1 cellular context compared by ENCODE assay signal in genomic region chr10:86711957-86712708, GRCh38.
TF ChIP-seq lines count a peak whose summit lies in the region.

No MANE protein-coding gene starts in this region.

TF ChIP-seq in K562, 482 proteins besides CTCF, POLR2A, EP300 and RAD21 (continued from another document):
- TF ChIP-seq RAD51 (IDR thresholded peaks at IDR 0.05; ENCODE audit: borderline replicate concordance, low read depth), result no peak
- TF ChIP-seq SRSF9 (IDR thresholded peaks at IDR 0.05; ENCODE audit: borderline replicate concordance, low read depth, low read length), result no peak
- TF ChIP-seq ETV1 (tag; conservative IDR thresholded peaks at IDR 0.05; ENCODE audit: low read depth), result no peak
- no peak for TF ChIP-seq PCBP1 (IDR thresholded peaks at IDR 0.05; ENCODE audit: low read depth, low read length, poor library complexity, severe bottlenecking)
- no peak for TF ChIP-seq SIRT6 (IDR thresholded peaks at IDR 0.05; ENCODE audit: low read depth, low read length)
- TF ChIP-seq YY1 (IDR thresholded peaks at IDR 0.05; ENCODE audit: borderline replicate concordance in 1 of 3, control insufficient read depth in 1 of 3, extremely low read depth in 1 of 3, insufficient read depth in 3 of 3, insufficient read length in 1 of 3, insufficient replicate concordance in 2 of 3, low read depth in 1 of 3, low read length in 2 of 3), result peak in 1 of 3 experiments; percentile 46
- TF ChIP-seq ZKSCAN1 (IDR thresholded peaks at IDR 0.05; ENCODE audit: low read depth, low read length), result no peak
- TF ChIP-seq NFXL1 (CRISPR knock-in tag; IDR thresholded peaks at IDR 0.05), result no peak
- TF ChIP-seq NFYB (IDR thresholded peaks at IDR 0.05; ENCODE audit: extremely low read depth, insufficient read length), result no peak
- TF ChIP-seq RBM25 (IDR thresholded peaks at IDR 0.05; ENCODE audit: low read depth, low read length, severe bottlenecking), result peak; percentile 18
- no peak for TF ChIP-seq ATF6 (CRISPR knock-in tag; IDR thresholded peaks at IDR 0.05)
- TF ChIP-seq HCFC1 (IDR thresholded peaks at IDR 0.05; ENCODE audit: low read depth, low read length), result no peak
- TF ChIP-seq BCL6 (CRISPR knock-in tag; IDR thresholded peaks at IDR 0.05), result no peak
- no peak for TF ChIP-seq TAF1 (IDR thresholded peaks at IDR 0.05; ENCODE audit: control insufficient read depth, extremely low read depth, insufficient read depth, low read length, severe bottlenecking)
- no peak for TF ChIP-seq HSF4 (CRISPR knock-in tag; IDR thresholded peaks at IDR 0.05; ENCODE audit: borderline replicate concordance)
- 0 out of 2 replicates have a peak, but pooled peaks have one; percentile 10 for TF ChIP-seq ZNF395 (CRISPR knock-in tag; IDR thresholded peaks at IDR 0.05)
- no peak for TF ChIP-seq MCM7 (IDR thresholded peaks at IDR 0.05)
- TF ChIP-seq EGR1 (conservative IDR thresholded peaks at IDR 0.05), result no peak
- TF ChIP-seq CBX2 (IDR thresholded peaks at IDR 0.05; ENCODE audit: insufficient read depth, low read length, poor library complexity, severe bottlenecking), result no peak
- TF ChIP-seq NFIC (IDR thresholded peaks at IDR 0.05), result peak; percentile 9; the same call in 1 of the 2 replicates
